Comparison of ENCODE assay signal across 8 cellular contexts in genomic region chr5:139543423-139543991, GRCh38. TPM values are rescaled to one million over a fixed set of nuclear protein-coding genes. Genes with fewer than 3 reads are reported as not detected.
DNase-seq lines count a peak whose midpoint lies in the region; ATAC-seq and TF ChIP-seq lines count a peak whose summit lies in the region.

No MANE protein-coding gene starts in this region.

- H3K9me3 ChIP-seq in BE2C: no peaks in the 10 kb centered on the region

- no peaks in the 10 kb centered on the region for H3K4me1 ChIP-seq in BE2C

- H3K27ac Mint-ChIP-seq in memory B cell: peak overlapping the region; percentile 83

- peak overlapping the region; percentile 78 for H3K4me3 Mint-ChIP-seq in memory B cell

- ATAC-seq in GM19351 (IDR thresholded peaks at IDR 0.05; ENCODE audit: unreplicated experiment) (peak; percentile 93), HG03439 (IDR thresholded peaks at IDR 0.05; ENCODE audit: unreplicated experiment) (peak; percentile 76), memory B cell (ENCODE audit: low read depth) (peak; percentile 92)

- DNase-seq in BE2C (peak; percentile 81), ecto neural progenitor cell (ENCODE audit: low spot score) (peak; percentile 81), memory B cell (ENCODE audit: low spot score in 2 of 2) (peak; percentile 66), NCI-H187 treated with DMSO at 0.1 percent for 48 hours (lab: John Stamatoyannopoulos, UW) (no peak)
- DNase-seq in activated CD4-positive, alpha-beta T cell treated with anti-CD3 and anti-CD28 coated beads for 24 hours (ENCODE audit: low read depth in 2 of 2): peak; percentile 11 to 34
- peak in 5 of 6 experiments; percentile 9 to 44 (median 27) for DNase-seq in stimulated activated naive CD4-positive, alpha-beta T cell (lab: John Stamatoyannopoulos, UW)

- H3K4me3 ChIP-seq in BE2C (ENCODE audit: low read depth, low read length): peak overlapping the region; percentile 41

- no peaks in the 10 kb centered on the region for H3K36me3 ChIP-seq in BE2C

- no peaks in the 10 kb centered on the region for H3K27me3 Mint-ChIP-seq in memory B cell

- H3K9me3 Mint-ChIP-seq in memory B cell: no peaks in the 10 kb centered on the region

- TF ChIP-seq CTCF in BE2C (IDR thresholded peaks at IDR 0.05; ENCODE audit: low read depth, low read length): peak; percentile 36; the same call in 1 of the 2 replicates

- peaks cover 12% of the 10 kb centered on the region for H3K4me1 Mint-ChIP-seq in memory B cell

- H3K36me3 Mint-ChIP-seq in memory B cell: no peaks in the 10 kb centered on the region

- H3K27me3 ChIP-seq in BE2C: no peaks in the 10 kb centered on the region

RNA-seq across cellular contexts. Expression of gene UBE2D2, which starts 17.6 kb away (rescaled TPM):
- polyA plus RNA-seq in BE2C (2012; ENCODE audit: insufficient read depth, insufficient read length, low read depth): 104 TPM
